29 cellular contexts compared by ENCODE assay signal in genomic region chr12:70309348-70309747, GRCh38.
"Had no signal": no experiment of that assay in that cellular context is flagged by ENCODE, and none has a peak within 500 bp of the region (broad histone marks: within the 10 kb centered on the region; RNA-seq: fewer than 3 reads in every experiment).

No MANE protein-coding gene starts in this region.

- H3K36me3 ChIP-seq: brain microvascular endothelial cell, cardiac muscle cell had no signal

- H3K4me1 ChIP-seq: SJCRH30 had no signal

- H3K27me3 ChIP-seq: brain microvascular endothelial cell, cardiac muscle cell, MG63, SJCRH30 had no signal

- ATAC-seq: activated naive CD8-positive, alpha-beta T cell treated with anti-CD3 and anti-CD28 coated beads, Interleukin-2, amount 50 U/mL, for 24 hours; Panc1 had no signal

- H3K4me3 ChIP-seq: cardiac muscle cell, MG63, SJCRH30 had no signal

- H3K9me3 ChIP-seq: MG63, SJCRH30, SK-N-SH had no signal

- DNase-seq: activated CD4-positive, alpha-beta T cell treated with anti-CD3 and anti-CD28 coated beads, Interleukin-2, amount 10 ng/mL, durations not matched to agents 24 days and 14 days; activated CD4-positive, alpha-beta T cell treated with anti-CD3 and anti-CD28 coated beads, Interleukin-2, amount 50 U/mL, for 48 hours; activated CD4-positive, CD25-positive, alpha-beta regulatory T cell; activated CD8-positive, alpha-beta memory T cell treated with anti-CD3 and anti-CD28 coated beads for 24 hours; activated effector memory CD4-positive, alpha-beta T cell treated with anti-CD3 and anti-CD28 coated beads, Interleukin-2, amount 50 U/mL, for 16 hours; activated naive CD4-positive, alpha-beta T cell treated with Interleukin-2 at 50 U/mL for 16 hours; activated naive CD8-positive, alpha-beta T cell treated with anti-CD3 and anti-CD28 coated beads, Interleukin-2, amount 50 U/mL, for 24 hours; activated T-cell treated with anti-CD3 and anti-CD28 coated beads, Interleukin-2, amount 50 U/mL, for 4 hours; amygdala; brain microvascular endothelial cell; MG63; MV-4-11; NCI-H1105 treated with DMSO at 0.1 percent for 48 hours; NCI-H1436 treated with DMSO at 0.1 percent for 48 hours; NCI-H187; NCI-H2081; NCI-H510A treated with DMSO at 0.1 percent for 48 hours; NCI-H69; NK-92 treated with Interleukin-12 subunit alpha and Interleukin-12 subunit beta, amount 100 ng/mL, for 24 hours; OCI-M1; Right ventricle myocardium superior; SJCRH30; SK-N-SH; T-helper 1 cell had no signal

- H3K4me2 ChIP-seq: KMS-11, SK-N-SH had no signal

- H3K27ac ChIP-seq: brain microvascular endothelial cell, cardiac muscle cell, KMS-11, RWPE1, SJCRH30, VCaP had no signal
